14 cellular contexts compared by ENCODE assay signal in genomic region chr9:80995759-80996158, GRCh38.
DNase-seq lines count a peak whose midpoint lies in the region; ATAC-seq and TF ChIP-seq lines count a peak whose summit lies in the region.
"Had no signal": no experiment of that assay in that cellular context is flagged by ENCODE, and none has a peak within 500 bp of the region (broad histone marks: within the 10 kb centered on the region; RNA-seq: fewer than 3 reads in every experiment).

No MANE protein-coding gene starts in this region.

- H3K4me3 ChIP-seq in PC-3 (ENCODE audit: low read length) = no peak overlapping the region

- no peak for TF ChIP-seq CTCF in PC-3 (conservative IDR thresholded peaks at IDR 0.05; ENCODE audit: low read depth, low read length)

- CTCF ChIA-PET in PC-3 (lab: Charles Lee) = no interaction called here

- peaks cover 15% of the 10 kb centered on the region for H3K4me1 ChIP-seq in PC-3 (ENCODE audit: insufficient read depth, low read length)

- peak overlapping the region; percentile 56 for H3K27ac ChIP-seq in PC-3 (ENCODE audit: low read length)

- POLR2A ChIA-PET in PC-3 (lab: Charles Lee; ENCODE audit: unreplicated experiment) = no interaction called here

- peak overlapping the region; percentile 28; the same call in 1 of the 2 replicates for H2AFZ ChIP-seq in PC-3 (ENCODE audit: low read length)

- H3K9me3 ChIP-seq in PC-3 (ENCODE audit: low read length) = no peaks in the 10 kb centered on the region

- no peaks in the 10 kb centered on the region for H3F3A ChIP-seq in PC-3 (ENCODE audit: low read length, unreplicated experiment)

- no peaks in the 10 kb centered on the region for H4K20me1 ChIP-seq in PC-3 (ENCODE audit: low read length)

- no peak overlapping the region for H3K9ac ChIP-seq in PC-3 (ENCODE audit: low read length)

- no peaks in the 10 kb centered on the region for H3K79me2 ChIP-seq in PC-3 (ENCODE audit: low read length)

- H3K36me3 ChIP-seq in PC-3 (ENCODE audit: low read depth, low read length) = no peaks in the 10 kb centered on the region

- ATAC-seq in PC-3 = peak; percentile 48; the same call in 1 of the 2 replicates
- ATAC-seq in GM19467 (IDR thresholded peaks at IDR 0.05; ENCODE audit: unreplicated experiment) = no peak
- ATAC-seq in GM19351 (IDR thresholded peaks at IDR 0.05; ENCODE audit: unreplicated experiment) = no peak
- ATAC-seq: T-cell had no signal

- peak; percentile 90 for DNase-seq in EL
- DNase-seq in PC-3 = peak; percentile 86
- DNase-seq in dedifferentiated amniotic fluid mesenchymal stem cell (ENCODE audit: extremely low spot score) = peak; percentile 51
- DNase-seq in kidney tubule cell (ENCODE audit: low spot score) = peak; percentile 53
- no peak for DNase-seq in stimulated activated naive CD4-positive, alpha-beta T cell (lab: John Stamatoyannopoulos, UW)
- no peak for DNase-seq in stimulated activated CD4-positive, alpha-beta T cell treated with anti-CD3 and anti-CD28 coated beads, Interleukin-2, amount 100 ng/mL, for 24 hours
- DNase-seq: activated B cell treated with CpG ODN at 0.5 μM for 24 hours; activated gamma-delta T cell; DMS 273 treated with DMSO at 0.1 percent for 48 hours; nephron progenitor cell; stimulated activated CD4-positive, alpha-beta T cell treated with anti-CD3 and anti-CD28 coated beads, Interleukin-15, amount 100 ng/mL, for 24 hours; T-cell had no signal

- no peaks in the 10 kb centered on the region for H3K9me2 ChIP-seq in PC-3 (replicated peaks; ENCODE audit: low read length)

- peak overlapping the region; percentile 22; the same call in 1 of the 2 replicates for H3K4me2 ChIP-seq in PC-3 (ENCODE audit: low read length)

- no TSS peak for BruUV-seq in PC-3 (replicated peaks; lab: Mats Ljungman, UMichigan)

- H3K27me3 ChIP-seq in PC-3 (ENCODE audit: low read length) = no peaks in the 10 kb centered on the region

- intact Hi-C loops in PC-3 (cut with micrococcal nuclease) = no loop called here

Comparison
In these comparisons a context has a peak if more than half of its experiments do, and no peak if none do; other contexts are left out.
1. DNase-seq: peak in EL (single experiment), PC-3 (single experiment), dedifferentiated amniotic fluid mesenchymal stem cell (single experiment) and kidney tubule cell (single experiment); none in stimulated activated naive CD4-positive, alpha-beta T cell (0 of 6) and stimulated activated CD4-positive, alpha-beta T cell treated with anti-CD3 and anti-CD28 coated beads, Interleukin-2, amount 100 ng/mL, for 24 hours (0 of 2).